ENCODE assay signal across 19 cellular contexts in the genomic region with DNA sequence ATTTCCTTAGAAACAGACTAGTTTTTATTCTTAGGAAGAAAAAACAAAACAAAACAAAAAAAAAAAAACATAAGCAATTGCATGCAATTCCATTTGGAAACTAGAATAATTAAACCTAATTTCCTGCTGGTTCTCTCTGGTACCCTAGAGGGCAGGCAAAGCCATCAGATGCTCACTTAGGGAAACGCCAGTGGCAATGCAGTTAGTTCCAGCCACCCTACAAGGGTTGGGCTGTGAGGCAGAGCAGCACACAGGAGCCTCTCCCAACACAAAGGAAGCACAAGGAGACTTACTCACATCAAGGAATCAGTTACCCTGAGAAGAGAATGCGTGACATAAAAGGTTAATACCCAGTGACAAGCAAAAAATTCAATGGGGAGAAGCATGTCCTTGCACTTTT. TPM values are rescaled to one million over a fixed set of nuclear protein-coding genes. Genes with fewer than 3 reads are reported as not detected.
A peak's percentile ranks its signal among the peaks of the same experiment; 100 is the strongest.
DNase-seq lines count a peak whose midpoint lies in the region; TF ChIP-seq lines count a peak whose summit lies in the region.
"Had no signal": no experiment of that assay in that cellular context is flagged by ENCODE, and none has a peak within 500 bp of the region (broad histone marks: within the 10 kb centered on the region; RNA-seq: fewer than 3 reads in every experiment).

No MANE protein-coding gene starts in this region.

- in situ Hi-C loops in astrocyte of the spinal cord (cut with HindIII; ENCODE audit: low sequenced_read_pairs), result no loop called here
- in situ Hi-C loops in ACHN (cut with HindIII; ENCODE audit: low pct_ligation_motif_present, low pct_unique_long_range_greater_than_20kb, low sequenced_read_pairs), result no loop called here

- POLR2A ChIA-PET in HEK293T (lab: Yijun Ruan, JAX), result no interaction called here

- DNase-seq in AG10803 (ENCODE audit: low read depth) (peak; percentile 18), LHCN-M2 (ENCODE audit: low read depth) (peak; percentile 9), astrocyte of the spinal cord (ENCODE audit: low read depth, low spot score) (no peak), kidney epithelial cell (ENCODE audit: low read depth) (no peak), ACHN (no peak), HEK293T (ENCODE audit: extremely low spot score) (no peak), cerebellum (ENCODE audit: low spot score) (no peak)
- no peak for DNase-seq in stimulated activated naive CD4-positive, alpha-beta T cell treated with Interleukin-2 at 50 U/mL for 16 hours (lab: John Stamatoyannopoulos, UW)
- DNase-seq: activated CD8-positive, alpha-beta memory T cell treated with anti-CD3 and anti-CD28 coated beads for 24 hours; activated naive CD4-positive, alpha-beta T cell treated with anti-CD3 and anti-CD28 coated beads for 36 hours; activated T-cell treated with anti-CD3 and anti-CD28 coated beads, Interleukin-2, amount 50 U/mL, for 24 hours; cerebellar nuclear complex; effector CD8-positive, alpha-beta T cell; esophagus squamous epithelium; MV-4-11; natural killer cell; NCI-H69; ovary had no signal

- H3K27me3 ChIP-seq in kidney epithelial cell (ENCODE audit: control insufficient read depth, insufficient read depth, low read length), result no peaks in the 10 kb centered on the region
- H3K27me3 ChIP-seq: esophagus squamous epithelium, ovary had no signal

- no peaks in the 10 kb centered on the region for H3K36me3 ChIP-seq in kidney epithelial cell (ENCODE audit: control insufficient read depth, insufficient read depth, low read length)
- H3K36me3 ChIP-seq: ovary had no signal

- peak; percentile 24; the same call in 1 of the 2 replicates for TF ChIP-seq CTCF in AG10803 (conservative IDR thresholded peaks at IDR 0.05; ENCODE audit: low read length)
- TF ChIP-seq CTCF in astrocyte of the spinal cord (IDR thresholded peaks at IDR 0.05; ENCODE audit: low read depth, low read length), result peak; percentile 1
- peak; percentile 3 for TF ChIP-seq CTCF in kidney epithelial cell (IDR thresholded peaks at IDR 0.05; ENCODE audit: insufficient read depth, low read length, poor library complexity, severe bottlenecking)

- CTCF ChIA-PET in HEK293T (lab: Yijun Ruan, JAX), result no interaction called here

- no peak overlapping the region for H3K4me3 ChIP-seq in AG10803 (ENCODE audit: low read length)
- H3K4me3 ChIP-seq in astrocyte of the spinal cord (ENCODE audit: low read depth, low read length), result no peak overlapping the region
- H3K4me3 ChIP-seq in kidney epithelial cell (ENCODE audit: low read depth, low read length), result no peak overlapping the region
- H3K4me3 ChIP-seq: esophagus squamous epithelium, HAP-1, ovary had no signal

TF ChIP-seq in HEK293T, 16 proteins besides CTCF, POLR2A, EP300 and RAD21:
- TF ChIP-seq NFRKB (IDR thresholded peaks at IDR 0.05) (no peak), TARDBP (IDR thresholded peaks at IDR 0.05) (no peak), HDGF (IDR thresholded peaks at IDR 0.05; ENCODE audit: borderline replicate concordance) (no peak), FOXK2 (IDR thresholded peaks at IDR 0.05) (no peak), FOXM1 (IDR thresholded peaks at IDR 0.05; ENCODE audit: borderline replicate concordance) (no peak), L3MBTL2 (conservative IDR thresholded peaks at IDR 0.05) (no peak), ELF4 (IDR thresholded peaks at IDR 0.05) (no peak), FOXA1 (IDR thresholded peaks at IDR 0.05) (no peak), LEF1 (IDR thresholded peaks at IDR 0.05; ENCODE audit: borderline replicate concordance) (no peak), SUZ12 (IDR thresholded peaks at IDR 0.05) (no peak)
TF ChIP-seq in HEK293T: peak in this region for 0.

RNA-seq across cellular contexts. Expression of a gene that starts 28.8 kb away (rescaled TPM):
- total RNA-seq in LHCN-M2 (2014; rRNA removed) (10.8 and 15.3 TPM in 2 replicates), kidney epithelial cell (33.6 and 47.0 TPM in 2 replicates), cerebellum (54.8 TPM)
- polyA plus RNA-seq in LHCN-M2 (2012), result 6.9 TPM

Comparison
In these comparisons a context has a peak if more than half of its experiments do, and no peak if none do; other contexts are left out.
1. DNase-seq: peak in AG10803 (single experiment) and LHCN-M2 (single experiment); none in astrocyte of the spinal cord (single experiment), kidney epithelial cell (single experiment), ACHN (single experiment), HEK293T (single experiment), cerebellum (single experiment) and stimulated activated naive CD4-positive, alpha-beta T cell treated with Interleukin-2 at 50 U/mL for 16 hours (single experiment).
2. Peak in every context shown above with its lines, with median percentiles within 50 percentile points of each other: CTCF ChIP-seq.